Comparison of ENCODE assay signal across 21 cellular contexts in the genomic region with DNA sequence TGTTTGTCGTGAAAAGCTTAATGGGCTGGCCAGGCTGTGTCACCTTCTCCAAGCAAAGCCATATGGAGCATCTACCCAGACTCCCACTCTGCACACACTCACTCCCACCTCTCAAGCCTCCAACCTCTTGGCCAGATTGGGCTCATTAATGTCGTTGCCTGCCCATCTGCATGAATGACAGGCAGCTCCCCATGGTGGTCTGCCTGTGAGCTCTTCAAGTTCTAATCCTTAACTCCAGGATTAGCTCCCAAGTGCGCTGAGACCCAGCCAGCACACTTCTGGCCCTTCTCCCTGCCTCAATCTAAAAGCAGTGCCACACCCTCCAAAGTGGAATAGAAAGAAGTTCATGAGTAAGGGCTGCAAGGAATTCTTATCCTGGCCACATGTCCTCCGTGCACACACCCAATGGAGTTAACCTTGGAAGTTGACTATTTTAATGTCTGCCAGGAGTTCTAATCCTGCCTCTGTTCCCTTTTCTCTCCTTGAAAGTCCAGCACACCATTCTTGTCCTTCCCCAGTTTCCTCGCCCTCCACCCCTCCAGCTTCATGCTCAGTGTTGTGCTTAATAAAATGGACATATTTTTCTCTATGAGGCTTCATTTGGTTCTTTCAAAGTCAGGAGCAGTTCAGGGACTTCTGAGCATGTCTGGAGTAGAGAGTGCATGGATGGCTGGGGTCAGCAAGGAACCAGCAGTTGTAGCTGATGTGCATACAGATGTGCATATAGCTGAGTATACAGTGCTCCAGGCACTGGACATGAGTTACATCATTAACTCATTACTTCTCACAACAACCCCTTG. TPM values are rescaled to one million over a fixed set of nuclear protein-coding genes. Genes with fewer than 3 reads are reported as not detected.
DNase-seq lines count a peak whose midpoint lies in the region; ATAC-seq, FAIRE-seq and TF ChIP-seq lines count a peak whose summit lies in the region.
"Had no signal": no experiment of that assay in that cellular context is flagged by ENCODE, and none has a peak within 500 bp of the region (broad histone marks: within the 10 kb centered on the region; RNA-seq: fewer than 3 reads in every experiment).

No MANE protein-coding gene starts in this region.

- H3K4me3 ChIP-seq in mammary epithelial cell (replicated peaks in 1 of 3; ENCODE audit: insufficient read depth in 1 of 3, low read depth in 2 of 3, low read length in 3 of 3) (no peak overlapping the region), keratinocyte (ENCODE audit: control insufficient read depth in 2 of 3, extremely low read depth in 1 of 3, insufficient read depth in 2 of 3, low read depth in 1 of 3, low read length in 3 of 3) (no peak overlapping the region), smooth muscle cell (no peak overlapping the region)
- H3K4me3 ChIP-seq: BLaER1, GM12878 had no signal

- FAIRE-seq in keratinocyte (lab: Jason Lieb, UNC): peak; percentile 81
- FAIRE-seq: D721Med, GM12878, GM18507, H1 had no signal

- peak overlapping the region; percentile 15 for H3K27ac Mint-ChIP-seq in activated CD4-positive, alpha-beta T cell treated with anti-CD3 and anti-CD28 coated beads, Interleukin-2, amount 10 ng/mL, durations not matched to agents 7 days and 5 days
- H3K27ac Mint-ChIP-seq in activated naive CD4-positive, alpha-beta T cell treated with anti-CD3 and anti-CD28 coated beads, Interleukin-2, amount 50 U/mL, for 72 hours: peak overlapping the region in 1 of 2 donors; percentile 37
- H3K27ac Mint-ChIP-seq: CD8-positive, alpha-beta T cell had no signal

- H3K4me1 Mint-ChIP-seq in activated CD4-positive, alpha-beta T cell treated with anti-CD3 and anti-CD28 coated beads, Interleukin-2, amount 10 ng/mL, durations not matched to agents 7 days and 5 days: peaks cover 6% of the 10 kb centered on the region

- no peak overlapping the region for H3K4me3 Mint-ChIP-seq in activated CD4-positive, alpha-beta T cell treated with anti-CD3 and anti-CD28 coated beads, Interleukin-2, amount 10 ng/mL, durations not matched to agents 7 days and 5 days
- H3K4me3 Mint-ChIP-seq: CD8-positive, alpha-beta T cell had no signal

- dilution Hi-C loops in mammary epithelial cell (cut with HindIII; ENCODE audit: low sequenced_read_pairs): no loop called here
- dilution Hi-C loops in keratinocyte (cut with MboI; ENCODE audit: extremely low pct_ligation_motif_present, low sequenced_read_pairs): no loop called here

- H3K27me3 ChIP-seq in mammary epithelial cell (ENCODE audit: insufficient read depth, low read length) (no peaks in the 10 kb centered on the region), keratinocyte (ENCODE audit: control insufficient read depth, extremely low read depth, insufficient read depth, low read length) (no peaks in the 10 kb centered on the region), smooth muscle cell (ENCODE audit: low read depth) (peaks cover 13% of the 10 kb centered on the region)
- H3K27me3 ChIP-seq: BLaER1 had no signal

- H3F3A ChIP-seq in smooth muscle cell (ENCODE audit: low read depth): no peaks in the 10 kb centered on the region

- no peaks in the 10 kb centered on the region for H3K9me3 Mint-ChIP-seq in activated CD4-positive, alpha-beta T cell treated with anti-CD3 and anti-CD28 coated beads, Interleukin-2, amount 10 ng/mL, durations not matched to agents 7 days and 5 days
- H3K9me3 Mint-ChIP-seq in activated naive CD4-positive, alpha-beta T cell treated with anti-CD3 and anti-CD28 coated beads, Interleukin-2, amount 50 U/mL, for 72 hours: peaks cover 0 to 4% of the 10 kb centered on the region in 2 donors
- H3K9me3 Mint-ChIP-seq: CD8-positive, alpha-beta T cell had no signal

- no TSS peak for BruUV-seq in mammary epithelial cell (replicated peaks; lab: Mats Ljungman, UMichigan)

- ATAC-seq in activated naive CD4-positive, alpha-beta T cell treated with anti-CD3 and anti-CD28 coated beads, Interleukin-2, amount 50 U/mL, for 72 hours: no peak
- ATAC-seq in HG03354 (IDR thresholded peaks at IDR 0.05; ENCODE audit: poor library complexity, severe bottlenecking, unreplicated experiment): no peak
- ATAC-seq: CD8-positive, alpha-beta T cell; GM12878 had no signal

- no peak overlapping the region for H3K9ac ChIP-seq in mammary epithelial cell (ENCODE audit: insufficient read depth, low read length)
- H3K9ac ChIP-seq in keratinocyte (ENCODE audit: control insufficient read depth, extremely low read depth, insufficient read depth, low read length): no peak overlapping the region
- no peak overlapping the region for H3K9ac ChIP-seq in smooth muscle cell (ENCODE audit: low read depth)
- H3K9ac ChIP-seq: BLaER1, KMS-11 had no signal

- H3K79me2 ChIP-seq in mammary epithelial cell (ENCODE audit: insufficient read depth, low read length) (no peaks in the 10 kb centered on the region), keratinocyte (ENCODE audit: control insufficient read depth, insufficient read depth, low read length) (no peaks in the 10 kb centered on the region), smooth muscle cell (ENCODE audit: low read depth) (no peaks in the 10 kb centered on the region)

- no peak overlapping the region for H3K27ac ChIP-seq in mammary epithelial cell (ENCODE audit: insufficient read depth, low read depth, low read length)
- H3K27ac ChIP-seq in keratinocyte (ENCODE audit: control insufficient read depth, insufficient read depth, low read length): peak overlapping the region; percentile 6
- H3K27ac ChIP-seq in smooth muscle cell (ENCODE audit: low read depth): no peak overlapping the region
- H3K27ac ChIP-seq: BLaER1, KMS-11 had no signal

- 83% methylated on average over 5 of the region's 5 CpGs for WGBS in mammary epithelial cell (ENCODE audit: low coverage, missing lambda C conversion rate)
- 85% methylated on average over 5 of the region's 5 CpGs for WGBS in smooth muscle cell (ENCODE audit: low lambda C conversion rate)

- H2AFZ ChIP-seq in mammary epithelial cell (ENCODE audit: low read depth, low read length) (no peak overlapping the region), keratinocyte (ENCODE audit: control insufficient read depth, low read length) (no peak overlapping the region), smooth muscle cell (ENCODE audit: low read depth) (no peak overlapping the region)

- H3K27me3 Mint-ChIP-seq in activated CD4-positive, alpha-beta T cell treated with anti-CD3 and anti-CD28 coated beads, Interleukin-2, amount 10 ng/mL, durations not matched to agents 7 days and 5 days: no peaks in the 10 kb centered on the region

- intact Hi-C loops in mammary epithelial cell (cut with micrococcal nuclease): no loop called here

- H3K9me1 ChIP-seq in keratinocyte (ENCODE audit: control insufficient read depth, extremely low read depth, insufficient read depth, low read length): peaks cover 2% of the 10 kb centered on the region

- CTCF ChIA-PET in activated CD4-positive, alpha-beta T cell treated with anti-CD3 and anti-CD28 coated beads, Interleukin-2, amount 10 ng/mL, durations not matched to agents 7 days and 5 days (lab: Charles Lee): interaction anchor here (0.9 to 1.2 kb wide), 3 partner anchors 48 to 53 kb away, joined by 3 read pairs; no protein-coding TSS in a partner anchor
- CTCF ChIA-PET in mammary epithelial cell (lab: Charles Lee; ENCODE audit: low non-redundant PET): no interaction called here

- H3K4me2 ChIP-seq in mammary epithelial cell (ENCODE audit: insufficient read depth, low read depth, low read length): no peak overlapping the region
- no peak overlapping the region for H3K4me2 ChIP-seq in keratinocyte (ENCODE audit: control insufficient read depth, extremely low read depth, insufficient read depth, low read depth, low read length)
- no peak overlapping the region for H3K4me2 ChIP-seq in smooth muscle cell
- H3K4me2 ChIP-seq: BLaER1, KMS-11 had no signal

- in situ Hi-C loops in mammary epithelial cell (cut with MboI; ENCODE audit: low sequenced_read_pairs in 2 of 2): no loop called here

- H3K9me3 ChIP-seq in mammary epithelial cell (replicated peaks; ENCODE audit: insufficient read depth, low read length) (no peaks in the 10 kb centered on the region), keratinocyte (ENCODE audit: control insufficient read depth, low read depth, low read length) (no peaks in the 10 kb centered on the region), smooth muscle cell (replicated peaks; ENCODE audit: low read depth) (no peaks in the 10 kb centered on the region)
- H3K9me3 ChIP-seq: BLaER1 had no signal

- POLR2A ChIA-PET in activated CD4-positive, alpha-beta T cell treated with anti-CD3 and anti-CD28 coated beads, Interleukin-2, amount 10 ng/mL, durations not matched to agents 7 days and 5 days (lab: Charles Lee): no interaction called here

- no peaks in the 10 kb centered on the region for H3K36me3 Mint-ChIP-seq in activated CD4-positive, alpha-beta T cell treated with anti-CD3 and anti-CD28 coated beads, Interleukin-2, amount 10 ng/mL, durations not matched to agents 7 days and 5 days (ENCODE audit: low read depth)
- peaks cover 0 to 8% of the 10 kb centered on the region in 2 donors for H3K36me3 Mint-ChIP-seq in activated naive CD4-positive, alpha-beta T cell treated with anti-CD3 and anti-CD28 coated beads, Interleukin-2, amount 50 U/mL, for 72 hours
- H3K36me3 Mint-ChIP-seq: CD8-positive, alpha-beta T cell had no signal

- peaks cover 44% of the 10 kb centered on the region for H3K36me3 ChIP-seq in mammary epithelial cell (ENCODE audit: insufficient read depth, low read length)
- peaks cover 32 to 46% of the 10 kb centered on the region in 2 experiments for H3K36me3 ChIP-seq in keratinocyte (ENCODE audit: control insufficient read depth in 2 of 2, extremely low read depth in 1 of 2, insufficient read depth in 2 of 2, low read length in 2 of 2)
- no peaks in the 10 kb centered on the region for H3K36me3 ChIP-seq in smooth muscle cell (ENCODE audit: low read depth)
- H3K36me3 ChIP-seq: BLaER1 had no signal

- no peak for TF ChIP-seq CTCF in mammary epithelial cell (conservative IDR thresholded peaks at IDR 0.05 in 1 of 2, IDR thresholded peaks at IDR 0.05 in 1 of 2; ENCODE audit: extremely low read depth in 1 of 2, insufficient read depth in 1 of 2, low read depth in 1 of 2, low read length in 2 of 2)
- TF ChIP-seq CTCF in keratinocyte (optimal IDR thresholded peaks at IDR 0.05 in 1 of 3, IDR thresholded peaks at IDR 0.05 in 1 of 3, conservative IDR thresholded peaks at IDR 0.05 in 1 of 3; ENCODE audit: extremely low read depth in 1 of 3, insufficient read depth in 2 of 3, low read length in 3 of 3): no peak
- TF ChIP-seq CTCF in smooth muscle cell (IDR thresholded peaks at IDR 0.05; ENCODE audit: borderline replicate concordance, insufficient read depth, poor library complexity, severe bottlenecking): no peak

- H3K4me1 ChIP-seq in mammary epithelial cell (ENCODE audit: insufficient read depth, low read length): no peaks in the 10 kb centered on the region
- no peaks in the 10 kb centered on the region for H3K4me1 ChIP-seq in keratinocyte (ENCODE audit: control insufficient read depth, extremely low read depth, insufficient read depth, low read length)
- H3K4me1 ChIP-seq in smooth muscle cell (ENCODE audit: low read depth): no peaks in the 10 kb centered on the region

- DNase-seq in activated CD4-positive, alpha-beta T cell treated with anti-CD3 and anti-CD28 coated beads, Interleukin-2, amount 10 ng/mL, durations not matched to agents 7 days and 5 days: no peak
- DNase-seq in activated CD4-positive, alpha-beta T cell treated with anti-CD3 and anti-CD28 coated beads for 48 hours: no peak
- DNase-seq in mammary epithelial cell (peak; percentile 72), keratinocyte (ENCODE audit: low read depth, low spot score) (peak; percentile 59), smooth muscle cell (lab: John Stamatoyannopoulos, UW; ENCODE audit: unreplicated experiment) (no peak), hepatic stellate cell (ENCODE audit: low spot score) (no peak)
- DNase-seq in activated naive CD4-positive, alpha-beta T cell treated with anti-CD3 and anti-CD28 coated beads, Interleukin-2, amount 50 U/mL, for 72 hours (ENCODE audit: low spot score in 2 of 2): no peak
- DNase-seq: 8988T; CD8-positive, alpha-beta T cell; GDM1; NCI-H1092; NCI-H510A treated with DMSO at 0.1 percent for 48 hours; SIG-M5 had no signal

- H4K20me1 ChIP-seq in mammary epithelial cell (ENCODE audit: insufficient read depth, low read length) (peaks cover 34% of the 10 kb centered on the region), keratinocyte (ENCODE audit: control insufficient read depth, extremely low read depth, insufficient read depth, low read length) (peaks cover 58% of the 10 kb centered on the region), smooth muscle cell (ENCODE audit: low read depth) (no peaks in the 10 kb centered on the region)
- H4K20me1 ChIP-seq: BLaER1 had no signal

RNA-seq across cellular contexts. Expression of a gene that starts 30.0 kb away (rescaled TPM):
- total RNA-seq in activated CD4-positive, alpha-beta T cell treated with anti-CD3 and anti-CD28 coated beads, Interleukin-2, amount 10 ng/mL, durations not matched to agents 7 days and 5 days: not detected
- total RNA-seq in mammary epithelial cell (not detected), smooth muscle cell (0.13 TPM in 1 of 2 replicates, not detected in the other)
- polyA plus RNA-seq in mammary epithelial cell (not detected), keratinocyte (0.02 TPM in 1 of 3 replicates, not detected in the others), smooth muscle cell (not detected in 2 replicates)
- polyA minus RNA-seq in mammary epithelial cell (not detected), keratinocyte (not detected in 3 replicates)
- not detected for polyA plus RNA-seq in keratinocyte (2011; ENCODE audit: low read depth)
- not detected in 2 replicates for polyA plus RNA-seq in keratinocyte (2011; cell fraction: cytosol; rRNA removed)
- not detected in 2 replicates for polyA plus RNA-seq in keratinocyte (2011; cell fraction: nucleus; rRNA removed)
- polyA plus RNA-seq in keratinocyte (2012; ENCODE audit: low replicate concordance): 0.11 TPM in 1 of 2 replicates, not detected in the other
- not detected for polyA minus RNA-seq in keratinocyte (2011; cell fraction: cytosol; rRNA and poly(A)+ RNA removed)
- polyA minus RNA-seq in keratinocyte (2011; cell fraction: nucleus; rRNA and poly(A)+ RNA removed): not detected in 2 replicates
- not detected for total RNA-seq in activated naive CD4-positive, alpha-beta T cell treated with anti-CD3 and anti-CD28 coated beads, Interleukin-2, amount 50 U/mL, for 72 hours
- total RNA-seq: CD8-positive, alpha-beta T cell; GM12878; OCI-LY7 had no signal

RNA-seq across cellular contexts. Expression of a gene that starts 38.7 kb away (rescaled TPM):
- 1 to 10 TPM; 1.3 to 1.9 TPM for total RNA-seq in activated CD4-positive, alpha-beta T cell treated with anti-CD3 and anti-CD28 coated beads, Interleukin-2, amount 10 ng/mL, durations not matched to agents 7 days and 5 days
- total RNA-seq in mammary epithelial cell (1,000 to 10,000 TPM in 1 of 2 donors, 100 to 1,000 TPM in 1; 920 to 2,749 TPM), smooth muscle cell (24.0 and 29.2 TPM in 2 replicates)
- polyA plus RNA-seq in mammary epithelial cell (1,283 TPM), keratinocyte (659 to 1,206 TPM (median 953 TPM) in 3 replicates), smooth muscle cell (17.0 and 67.5 TPM in 2 replicates)
- polyA minus RNA-seq in mammary epithelial cell (1,625 TPM), keratinocyte (1,171 to 2,790 TPM (median 1,215 TPM) in 3 replicates)
- 649 TPM for polyA plus RNA-seq in keratinocyte (2011; ENCODE audit: low read depth)
- polyA plus RNA-seq in keratinocyte (2011; cell fraction: cytosol; rRNA removed): 240 and 422 TPM in 2 replicates
- polyA plus RNA-seq in keratinocyte (2011; cell fraction: nucleus; rRNA removed): 2,965 and 3,376 TPM in 2 replicates
- 638 and 1,913 TPM in 2 replicates for polyA plus RNA-seq in keratinocyte (2012; ENCODE audit: low replicate concordance)
- 1,139 TPM for polyA minus RNA-seq in keratinocyte (2011; cell fraction: cytosol; rRNA and poly(A)+ RNA removed)
- polyA minus RNA-seq in keratinocyte (2011; cell fraction: nucleus; rRNA and poly(A)+ RNA removed): 3,983 and 4,160 TPM in 2 replicates
- 10 to 100 TPM in 1 of 2 donors, 1 to 10 TPM in 1; 1.6 to 11.7 TPM for total RNA-seq in activated naive CD4-positive, alpha-beta T cell treated with anti-CD3 and anti-CD28 coated beads, Interleukin-2, amount 50 U/mL, for 72 hours
- total RNA-seq: CD8-positive, alpha-beta T cell had no signal

Comparison
In these comparisons a context has a peak if more than half of its experiments do, and no peak if none do; other contexts are left out.
1. DNase-seq: peak in mammary epithelial cell (single experiment) and keratinocyte (single experiment); none in activated CD4-positive, alpha-beta T cell treated with anti-CD3 and anti-CD28 coated beads, Interleukin-2, amount 10 ng/mL, durations not matched to agents 7 days and 5 days (single experiment), activated CD4-positive, alpha-beta T cell treated with anti-CD3 and anti-CD28 coated beads for 48 hours (single experiment), activated naive CD4-positive, alpha-beta T cell treated with anti-CD3 and anti-CD28 coated beads, Interleukin-2, amount 50 U/mL, for 72 hours (0 of 2), smooth muscle cell (single experiment) and hepatic stellate cell (single experiment).
2. RNA of a gene that starts 38.7 kb away (total RNA-seq): 920 to 2,749 TPM in mammary epithelial cell; 24.0 to 29.2 TPM in smooth muscle cell, 1.6 to 11.7 TPM in activated naive CD4-positive, alpha-beta T cell treated with anti-CD3 and anti-CD28 coated beads, Interleukin-2, amount 50 U/mL, for 72 hours and 1.3 to 1.9 TPM in activated CD4-positive, alpha-beta T cell treated with anti-CD3 and anti-CD28 coated beads, Interleukin-2, amount 10 ng/mL, durations not matched to agents 7 days and 5 days; every median in the first group is over 10 times any median in the second.